ENCODE assay signal across 10 cellular contexts in the genomic region with DNA sequence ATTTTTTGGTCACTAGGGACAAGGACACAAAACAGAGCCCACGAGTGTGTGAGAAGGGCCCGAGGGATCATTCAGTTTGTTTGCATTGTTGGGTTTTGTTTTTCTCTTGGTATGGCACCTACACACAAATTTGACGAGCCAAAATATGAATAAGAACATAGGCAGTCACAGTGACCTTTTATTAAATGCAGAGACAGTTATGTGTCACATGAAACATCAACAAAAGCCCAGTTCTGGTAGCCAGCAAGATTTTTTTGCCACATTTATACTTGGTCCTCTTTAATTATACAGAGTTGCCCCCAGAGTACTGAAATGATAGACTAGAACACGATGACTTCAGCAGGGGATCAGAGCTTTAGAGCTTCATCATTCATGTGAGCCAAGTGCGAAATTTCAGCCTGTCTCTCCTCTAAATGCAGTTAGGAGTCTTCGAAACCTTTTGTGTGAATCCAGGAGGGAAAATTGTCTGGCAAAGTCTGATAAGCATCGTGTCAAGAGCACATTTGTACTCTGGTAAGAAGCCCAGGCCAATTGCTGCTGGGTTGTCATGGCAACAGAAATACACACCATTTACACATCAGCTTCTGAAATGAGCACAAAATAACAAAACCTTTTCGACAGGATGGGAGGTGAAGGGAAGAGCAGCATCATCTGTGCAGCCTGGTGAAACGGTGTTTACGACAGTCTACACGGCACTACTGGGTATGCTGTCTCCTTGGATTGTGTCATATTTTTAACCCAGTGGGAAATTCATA.
A peak's percentile ranks its signal among the peaks of the same experiment; 100 is the strongest.
DNase-seq lines count a peak whose midpoint lies in the region; ATAC-seq and TF ChIP-seq lines count a peak whose summit lies in the region.
"Had no signal": no experiment of that assay in that cellular context is flagged by ENCODE, and none has a peak within 500 bp of the region (broad histone marks: within the 10 kb centered on the region; RNA-seq: fewer than 3 reads in every experiment).

No MANE protein-coding gene starts in this region.

- H3K27ac Mint-ChIP-seq in activated CD8-positive, alpha-beta T cell treated with anti-CD3 and anti-CD28 coated beads for 36 hours = peak overlapping the region; percentile 81

- intact Hi-C loops in Right ventricle myocardium inferior (cut with DNase I) = loop anchor here (5.0 kb wide), 1 partner anchor 158 kb away; no protein-coding TSS in a partner anchor
- intact Hi-C loops in left ventricle myocardium inferior (cut with micrococcal nuclease) = no loop called here
- intact Hi-C loops in activated CD8-positive, alpha-beta T cell treated with anti-CD3 and anti-CD28 coated beads for 36 hours (cut with micrococcal nuclease) = loop anchor here (5.0 kb wide), 3 partner anchors 218 to 433 kb away; a partner anchor contains a TSS
- intact Hi-C loops in heart right ventricle (cut with DNase I) = no loop called here
- intact Hi-C loops in colonic mucosa (cut with DNase I) = no loop called here

- H3K27me3 Mint-ChIP-seq in activated CD8-positive, alpha-beta T cell treated with anti-CD3 and anti-CD28 coated beads for 36 hours = no peaks in the 10 kb centered on the region

- ATAC-seq in Right ventricle myocardium inferior = peak; percentile 20
- peak; percentile 70 for ATAC-seq in activated CD8-positive, alpha-beta T cell treated with anti-CD3 and anti-CD28 coated beads for 36 hours
- peak in 5 of 8 donors; percentile 26 to 63 (median 41) for ATAC-seq in heart right ventricle
- no peak for ATAC-seq in HG03354 (IDR thresholded peaks at IDR 0.05; ENCODE audit: poor library complexity, severe bottlenecking, unreplicated experiment)

- H3K4me3 Mint-ChIP-seq in activated CD8-positive, alpha-beta T cell treated with anti-CD3 and anti-CD28 coated beads for 36 hours = peak overlapping the region; percentile 33
- H3K4me3 Mint-ChIP-seq: neural crest cell had no signal

- H3K27ac ChIP-seq in left ventricle myocardium inferior (replicated peaks) (no peak overlapping the region), heart right ventricle (peak overlapping the region in 2 of 10 donors; percentile 7 to 12), colonic mucosa (no peak overlapping the region)
- H3K27ac ChIP-seq: VCaP had no signal

- H3K36me3 Mint-ChIP-seq in activated CD8-positive, alpha-beta T cell treated with anti-CD3 and anti-CD28 coated beads for 36 hours (ENCODE audit: low read depth) = no peaks in the 10 kb centered on the region

- CTCF ChIA-PET in activated CD8-positive, alpha-beta T cell treated with anti-CD3 and anti-CD28 coated beads for 36 hours (lab: Charles Lee) = interaction anchor here (1.1 to 8.7 kb wide), 13 partner anchors 10 to 434 kb away, joined by 3 to 156 read pairs (median 6); a partner anchor contains a TSS

- H3K4me1 ChIP-seq in left ventricle myocardium inferior = no peaks in the 10 kb centered on the region
- peaks cover 0 to 69% (median 8%) of the 10 kb centered on the region in 9 donors for H3K4me1 ChIP-seq in heart right ventricle
- no peaks in the 10 kb centered on the region for H3K4me1 ChIP-seq in colonic mucosa

- TF ChIP-seq CTCF in left ventricle myocardium inferior (IDR thresholded peaks at IDR 0.05; ENCODE audit: borderline replicate concordance) = no peak
- TF ChIP-seq CTCF in activated CD8-positive, alpha-beta T cell treated with anti-CD3 and anti-CD28 coated beads for 36 hours (IDR thresholded peaks at IDR 0.05) = no peak
- TF ChIP-seq CTCF in heart right ventricle (IDR thresholded peaks at IDR 0.05) = no peak
- TF ChIP-seq CTCF in colonic mucosa (IDR thresholded peaks at IDR 0.05) = no peak

- peaks cover 66% of the 10 kb centered on the region for H3K4me1 Mint-ChIP-seq in activated CD8-positive, alpha-beta T cell treated with anti-CD3 and anti-CD28 coated beads for 36 hours (ENCODE audit: low read depth)

- H3K4me3 ChIP-seq in left ventricle myocardium inferior (no peak overlapping the region), heart right ventricle (no peak overlapping the region), colonic mucosa (no peak overlapping the region)

- H3K9ac ChIP-seq in colonic mucosa (ENCODE audit: low read depth in 2 of 2, low read length in 2 of 2) = no peak overlapping the region

- H3K9me3 ChIP-seq in left ventricle myocardium inferior (replicated peaks) = no peaks in the 10 kb centered on the region
- no peaks in the 10 kb centered on the region for H3K9me3 ChIP-seq in heart right ventricle
- no peaks in the 10 kb centered on the region for H3K9me3 ChIP-seq in colonic mucosa

- H3K27me3 ChIP-seq in left ventricle myocardium inferior (ENCODE audit: low read depth) (peaks cover 16% of the 10 kb centered on the region), heart right ventricle (peaks cover 0 to 8% (median 0%) of the 10 kb centered on the region in 7 donors), colonic mucosa (no peaks in the 10 kb centered on the region)

- H3K36me3 ChIP-seq in left ventricle myocardium inferior (no peaks in the 10 kb centered on the region), heart right ventricle (no peaks in the 10 kb centered on the region), colonic mucosa (no peaks in the 10 kb centered on the region)

- POLR2A ChIA-PET in activated CD8-positive, alpha-beta T cell treated with anti-CD3 and anti-CD28 coated beads for 36 hours (lab: Charles Lee) = interaction anchor here (0.6 to 1.5 kb wide), 5 partner anchors 11 to 217 kb away, joined by 3 to 8 read pairs (median 3); no protein-coding TSS in a partner anchor

- WGBS in heart right ventricle, 2 donors = 56 to 60% methylated on average over 11 of the region's 11 CpGs

- DNase-seq in Right ventricle myocardium inferior (ENCODE audit: missing footprints) = no peak
- no peak for DNase-seq in left ventricle myocardium inferior
- DNase-seq in activated CD8-positive, alpha-beta T cell treated with anti-CD3 and anti-CD28 coated beads for 36 hours = peak; percentile 56
- no peak for DNase-seq in heart right ventricle
- peak; percentile 66 for DNase-seq in superior temporal gyrus (ENCODE audit: extremely low spot score)
- no peak for DNase-seq in NK-92 (lab: John Stamatoyannopoulos, UW; ENCODE audit: unreplicated experiment)
- DNase-seq in colonic mucosa = no peak

- no peaks in the 10 kb centered on the region for H3K9me3 Mint-ChIP-seq in activated CD8-positive, alpha-beta T cell treated with anti-CD3 and anti-CD28 coated beads for 36 hours
- H3K9me3 Mint-ChIP-seq: neural crest cell had no signal

Comparison
In these comparisons a context has a peak if more than half of its experiments do, and no peak if none do; other contexts are left out.
1. intact Hi-C loops: an anchor here in Right ventricle myocardium inferior (5.0 kb wide) and activated CD8-positive, alpha-beta T cell treated with anti-CD3 and anti-CD28 coated beads for 36 hours (5.0 kb wide); none called in left ventricle myocardium inferior, heart right ventricle and colonic mucosa.
2. DNase-seq: peak in activated CD8-positive, alpha-beta T cell treated with anti-CD3 and anti-CD28 coated beads for 36 hours (single experiment) and superior temporal gyrus (single experiment); none in Right ventricle myocardium inferior (single experiment), left ventricle myocardium inferior (single experiment), heart right ventricle (0 of 2), NK-92 (single experiment) and colonic mucosa (single experiment).